Comparison of ENCODE assay signal across 9 cellular contexts in genomic region chr6:157236040-157236725, GRCh38.
DNase-seq lines count a peak whose midpoint lies in the region; ATAC-seq and TF ChIP-seq lines count a peak whose summit lies in the region.
"Had no signal": no experiment of that assay in that cellular context is flagged by ENCODE, and none has a peak within 500 bp of the region (broad histone marks: within the 10 kb centered on the region; RNA-seq: fewer than 3 reads in every experiment).

No MANE protein-coding gene starts in this region.

- H3K27me3 ChIP-seq in mammary epithelial cell (ENCODE audit: insufficient read depth, low read length) (peaks cover 15% of the 10 kb centered on the region), right lobe of liver (peaks cover 0 to 17% of the 10 kb centered on the region in 2 donors), tibial artery (no peaks in the 10 kb centered on the region)

- no TSS peak for BruUV-seq in mammary epithelial cell (replicated peaks; lab: Mats Ljungman, UMichigan)

- TF ChIP-seq CTCF in mammary epithelial cell (conservative IDR thresholded peaks at IDR 0.05 in 1 of 2, IDR thresholded peaks at IDR 0.05 in 1 of 2; ENCODE audit: extremely low read depth in 1 of 2, insufficient read depth in 1 of 2, low read depth in 1 of 2, low read length in 2 of 2): no peak
- no peak for TF ChIP-seq CTCF in right lobe of liver (IDR thresholded peaks at IDR 0.05)
- TF ChIP-seq CTCF in tibial artery (IDR thresholded peaks at IDR 0.05): no peak

- in situ Hi-C loops in mammary epithelial cell (cut with MboI; ENCODE audit: low sequenced_read_pairs in 2 of 2): no loop called here

- peak; percentile 18 for DNase-seq in activated naive CD4-positive, alpha-beta T cell treated with Interleukin-2 at 50 U/mL for 16 hours
- no peak for DNase-seq in activated naive CD4-positive, alpha-beta T cell treated with anti-CD3 and anti-CD28 coated beads, Interleukin-2, amount 50 U/mL, for 16 hours
- DNase-seq in mammary epithelial cell (no peak), right lobe of liver (peak in 1 of 3 donors; percentile 55), tibial artery (peak in 1 of 2 donors; percentile 72), SHP77 treated with DMSO at 0.1 percent for 48 hours (lab: John Stamatoyannopoulos, UW) (no peak)
- DNase-seq: DND-41 had no signal

- H3K4me2 ChIP-seq in mammary epithelial cell (ENCODE audit: insufficient read depth, low read depth, low read length): peak overlapping the region; percentile 86

- H3K9me3 ChIP-seq in mammary epithelial cell (replicated peaks; ENCODE audit: insufficient read depth, low read length) (no peaks in the 10 kb centered on the region), right lobe of liver (no peaks in the 10 kb centered on the region), tibial artery (no peaks in the 10 kb centered on the region)

- H3K79me2 ChIP-seq in mammary epithelial cell (ENCODE audit: insufficient read depth, low read length): no peaks in the 10 kb centered on the region

- H3K36me3 ChIP-seq in mammary epithelial cell (ENCODE audit: insufficient read depth, low read length) (no peaks in the 10 kb centered on the region), right lobe of liver (no peaks in the 10 kb centered on the region), tibial artery (no peaks in the 10 kb centered on the region)

- H3K9ac ChIP-seq in mammary epithelial cell (ENCODE audit: insufficient read depth, low read length): no peak overlapping the region

- CTCF ChIA-PET in mammary epithelial cell (lab: Charles Lee; ENCODE audit: low non-redundant PET): no interaction called here

- 18% methylated on average over 12 of the region's 76 CpGs for WGBS in mammary epithelial cell (ENCODE audit: low coverage, missing lambda C conversion rate)
- 0% methylated on average over 1 of the region's 76 CpGs for WGBS in right lobe of liver (ENCODE audit: insufficient coverage, low coverage, low lambda C conversion rate, missing lambda C conversion rate)

- dilution Hi-C loops in mammary epithelial cell (cut with HindIII; ENCODE audit: low sequenced_read_pairs): no loop called here

- no peaks in the 10 kb centered on the region for H4K20me1 ChIP-seq in mammary epithelial cell (ENCODE audit: insufficient read depth, low read length)

- H3K4me1 ChIP-seq in mammary epithelial cell (ENCODE audit: insufficient read depth, low read length): peaks cover 7% of the 10 kb centered on the region
- peaks cover 0 to 12% (median 3%) of the 10 kb centered on the region in 4 donors for H3K4me1 ChIP-seq in right lobe of liver
- H3K4me1 ChIP-seq in tibial artery: peaks cover 3 to 62% (median 33%) of the 10 kb centered on the region in 4 donors

- H3K4me3 ChIP-seq in mammary epithelial cell (replicated peaks in 1 of 3; ENCODE audit: insufficient read depth in 1 of 3, low read depth in 2 of 3, low read length in 3 of 3) (peak overlapping the region; percentile 8 to 46 (median 26)), right lobe of liver (peak overlapping the region; percentile 19 to 41 (median 33)), tibial artery (peak overlapping the region; percentile 58 to 62)

- peak overlapping the region; percentile 70 for H2AFZ ChIP-seq in mammary epithelial cell (ENCODE audit: low read depth, low read length)

- intact Hi-C loops in mammary epithelial cell (cut with micrococcal nuclease) (no loop called here), right lobe of liver (cut with DNase I) (no loop called here), tibial artery (cut with DNase I; ENCODE audit: low total_unique reads) (loop anchor here (5.0 kb wide), 1 partner anchor 36 kb away; no protein-coding TSS in a partner anchor)

- no peak for TF ChIP-seq POLR2A in right lobe of liver (IDR thresholded peaks at IDR 0.05)

- ATAC-seq in right lobe of liver (peak; percentile 35 to 59 (median 47)), GM19455 (IDR thresholded peaks at IDR 0.05; ENCODE audit: unreplicated experiment) (no peak), HG02623 (IDR thresholded peaks at IDR 0.05; ENCODE audit: unreplicated experiment) (no peak)

- no peak overlapping the region for H3K27ac ChIP-seq in mammary epithelial cell (ENCODE audit: insufficient read depth, low read depth, low read length)
- H3K27ac ChIP-seq in right lobe of liver: peak overlapping the region in 2 of 3 donors; percentile 3 to 13
- H3K27ac ChIP-seq in tibial artery: peak overlapping the region; percentile 94 to 99

Comparison
In these comparisons a context has a peak if more than half of its experiments do, and no peak if none do; other contexts are left out.
1. ATAC-seq: peak in right lobe of liver (4 of 4); none in GM19455 (single experiment) and HG02623 (single experiment).
2. Peak in every context shown above with its lines, with median percentiles within 50 percentile points of each other: H3K4me3 ChIP-seq.